In the genomic region with DNA sequence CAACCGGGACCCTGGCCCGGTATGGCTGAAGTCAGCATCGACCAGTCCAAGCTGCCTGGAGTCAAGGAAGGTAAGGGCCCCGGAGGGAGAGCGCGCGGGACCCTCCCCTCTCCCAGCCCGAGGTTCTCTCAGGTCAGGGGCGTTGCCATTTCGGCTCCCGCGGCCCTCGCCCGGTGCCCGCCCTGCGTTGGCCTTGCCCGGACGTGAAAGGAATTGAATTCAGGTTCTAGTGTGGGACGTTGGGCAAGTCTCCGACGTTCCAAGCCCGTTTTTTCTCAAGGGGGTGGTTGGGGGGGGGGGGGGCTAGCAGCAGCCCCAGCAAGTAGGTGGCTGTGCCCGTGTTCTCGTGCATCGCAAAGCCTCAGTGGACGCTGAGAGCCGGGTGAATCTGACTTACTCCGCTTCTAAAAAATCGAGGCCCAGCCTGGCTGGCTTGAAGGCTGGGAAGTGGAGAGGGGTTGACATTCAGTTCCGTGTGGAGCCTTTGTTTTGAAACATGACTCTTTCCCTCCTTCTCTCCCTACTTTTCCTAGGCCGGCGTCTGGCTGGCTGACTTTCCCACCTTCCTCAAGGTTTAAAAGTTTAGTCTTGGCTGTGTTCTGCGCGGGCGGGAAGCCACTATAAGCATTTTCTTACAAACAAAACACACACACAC, we compare ENCODE assay signal across 8 cellular contexts. TPM values are rescaled to one million over a fixed set of nuclear protein-coding genes. Genes with fewer than 3 reads are reported as not detected.
DNase-seq lines count a peak whose midpoint lies in the region; ATAC-seq and TF ChIP-seq lines count a peak whose summit lies in the region.

No MANE protein-coding gene starts in this region.

- no peaks in the 10 kb centered on the region for H3K36me3 ChIP-seq in KMS-11 (ENCODE audit: insufficient read depth)
- H3K36me3 ChIP-seq in WERI-Rb-1 = no peaks in the 10 kb centered on the region; the same call in 1 of the 2 replicates
- H3K36me3 ChIP-seq in upper lobe of right lung = no peaks in the 10 kb centered on the region

- H3K27me3 ChIP-seq in KMS-11 (ENCODE audit: insufficient read depth, low read depth) (no peaks in the 10 kb centered on the region), WERI-Rb-1 (ENCODE audit: insufficient read depth, low read depth, severe bottlenecking) (no peaks in the 10 kb centered on the region), mononuclear cell (ENCODE audit: insufficient read depth, low read length) (no peaks in the 10 kb centered on the region), upper lobe of right lung (no peaks in the 10 kb centered on the region)

- H3K4me3 ChIP-seq in KMS-11 (IDR thresholded peaks at IDR 0.05; ENCODE audit: insufficient read depth, low read depth, low read length) (no peak overlapping the region), WERI-Rb-1 (ENCODE audit: low read depth, low read length) (peak overlapping the region; percentile 58), epithelial cell of esophagus (ENCODE audit: low read length) (peak overlapping the region; percentile 69), mononuclear cell (ENCODE audit: low read length) (peak overlapping the region; percentile 71), upper lobe of right lung (peak overlapping the region; percentile 91)

- CTCF ChIA-PET in activated CD4-positive, alpha-beta T cell treated with anti-CD3 and anti-CD28 coated beads for 36 hours (lab: Charles Lee) = no interaction called here

- peaks cover 32% of the 10 kb centered on the region for H3K4me1 Mint-ChIP-seq in activated CD4-positive, alpha-beta T cell treated with anti-CD3 and anti-CD28 coated beads for 36 hours

- peaks cover 56% of the 10 kb centered on the region for H3K79me2 ChIP-seq in KMS-11 (ENCODE audit: insufficient read depth, low read depth)

- H3K9me3 Mint-ChIP-seq in activated CD4-positive, alpha-beta T cell treated with anti-CD3 and anti-CD28 coated beads for 36 hours (ENCODE audit: low read depth) = no peaks in the 10 kb centered on the region

- POLR2A ChIA-PET in activated CD4-positive, alpha-beta T cell treated with anti-CD3 and anti-CD28 coated beads for 36 hours (lab: Charles Lee) = no interaction called here

- peak overlapping the region; percentile 72 for H3K27ac Mint-ChIP-seq in activated CD4-positive, alpha-beta T cell treated with anti-CD3 and anti-CD28 coated beads for 36 hours

- intact Hi-C loops in activated CD4-positive, alpha-beta T cell treated with anti-CD3 and anti-CD28 coated beads for 36 hours (cut with DNase I, micrococcal nuclease) = loop anchor here (5.0 to 10.0 kb wide), 2 partner anchors 82 to 85 kb away; no protein-coding TSS in a partner anchor
- intact Hi-C loops in upper lobe of right lung (cut with DNase I) = no loop called here

- H3K4me1 ChIP-seq in KMS-11 (ENCODE audit: low read depth, poor library complexity, severe bottlenecking) (peaks cover 53% of the 10 kb centered on the region), mononuclear cell (ENCODE audit: insufficient read depth, low read length) (peaks cover 24% of the 10 kb centered on the region), upper lobe of right lung (peaks cover 43% of the 10 kb centered on the region)

- peak overlapping the region; percentile 97 for H3K9ac ChIP-seq in KMS-11

- H3K4me3 Mint-ChIP-seq in activated CD4-positive, alpha-beta T cell treated with anti-CD3 and anti-CD28 coated beads for 36 hours = peak overlapping the region; percentile 74

- H3K9me3 ChIP-seq in WERI-Rb-1 (ENCODE audit: severe bottlenecking) (no peaks in the 10 kb centered on the region), mononuclear cell (ENCODE audit: low read depth, low read length) (no peaks in the 10 kb centered on the region), upper lobe of right lung (no peaks in the 10 kb centered on the region)

- peaks cover 7% of the 10 kb centered on the region for H3K27me3 Mint-ChIP-seq in activated CD4-positive, alpha-beta T cell treated with anti-CD3 and anti-CD28 coated beads for 36 hours

- H3K27ac ChIP-seq in KMS-11 = peak overlapping the region; percentile 87
- H3K27ac ChIP-seq in WERI-Rb-1 = peak overlapping the region; percentile 96
- peak overlapping the region; percentile 93 for H3K27ac ChIP-seq in upper lobe of right lung

- ATAC-seq in activated CD4-positive, alpha-beta T cell treated with anti-CD3 and anti-CD28 coated beads for 36 hours = peak; percentile 25
- peak; percentile 76 for ATAC-seq in upper lobe of right lung

- H3K4me2 ChIP-seq in KMS-11 = peak overlapping the region; percentile 80

- H4K20me1 ChIP-seq in KMS-11 (ENCODE audit: insufficient read depth) = peaks cover 5% of the 10 kb centered on the region; the same call in 1 of the 2 replicates

- peak overlapping the region; percentile 92 for H2AFZ ChIP-seq in KMS-11 (ENCODE audit: low read depth)

- DNase-seq in activated CD4-positive, alpha-beta T cell treated with anti-CD3 and anti-CD28 coated beads for 36 hours = peak; percentile 43
- DNase-seq in activated CD4-positive, alpha-beta T cell treated with anti-CD3 and anti-CD28 coated beads, Interleukin-2, amount 50 U/mL, for 4 hours = no peak
- DNase-seq in GOT3 (lab: John Stamatoyannopoulos, UW) = peak; percentile 19
- DNase-seq in WERI-Rb-1 = peak; percentile 39
- DNase-seq in epithelial cell of esophagus (ENCODE audit: low read depth) = peak; percentile 62
- DNase-seq in upper lobe of right lung = peak; percentile 80

- TF ChIP-seq CTCF in KMS-11 (conservative IDR thresholded peaks at IDR 0.05; ENCODE audit: low read depth, low read length) (no peak), WERI-Rb-1 (IDR thresholded peaks at IDR 0.05; ENCODE audit: low read depth, low read length) (no peak), epithelial cell of esophagus (IDR thresholded peaks at IDR 0.05; ENCODE audit: insufficient read depth, low read depth, low read length, missing control alignments) (no peak), upper lobe of right lung (IDR thresholded peaks at IDR 0.05) (no peak)

- no peaks in the 10 kb centered on the region for H3K36me3 Mint-ChIP-seq in activated CD4-positive, alpha-beta T cell treated with anti-CD3 and anti-CD28 coated beads for 36 hours (ENCODE audit: low read depth)

RNA-seq across cellular contexts. Expression of a gene that starts 0.5 kb away (rescaled TPM):
- not detected for total RNA-seq in activated CD4-positive, alpha-beta T cell treated with anti-CD3 and anti-CD28 coated beads for 36 hours
- total RNA-seq in mononuclear cell (0.21 TPM), upper lobe of right lung (0.75 TPM)

RNA-seq across cellular contexts. Expression of a gene that starts 0.6 kb away (rescaled TPM):
- total RNA-seq in activated CD4-positive, alpha-beta T cell treated with anti-CD3 and anti-CD28 coated beads for 36 hours = 10 to 100 TPM; 26.5 to 27.2 TPM
- 31.0 TPM for total RNA-seq in mononuclear cell
- 73.2 TPM for total RNA-seq in upper lobe of right lung

Comparison
In these comparisons a context has a peak if more than half of its experiments do, and no peak if none do; other contexts are left out.
1. DNase-seq: peak in activated CD4-positive, alpha-beta T cell treated with anti-CD3 and anti-CD28 coated beads for 36 hours (single experiment), GOT3 (single experiment), WERI-Rb-1 (single experiment), epithelial cell of esophagus (single experiment) and upper lobe of right lung (single experiment); none in activated CD4-positive, alpha-beta T cell treated with anti-CD3 and anti-CD28 coated beads, Interleukin-2, amount 50 U/mL, for 4 hours (0 of 2).
2. Peak in every context shown above with its lines, with median percentiles within 50 percentile points of each other: H3K27ac ChIP-seq.